In genomic region chr5:137938358-137939138, GRCh38 we compare ENCODE assay signal across 24 cellular contexts. TPM values are rescaled to one million over a fixed set of nuclear protein-coding genes. Genes with fewer than 3 reads are reported as not detected.
A peak's percentile ranks its signal among the peaks of the same experiment; 100 is the strongest.
DNase-seq lines count a peak whose midpoint lies in the region; ATAC-seq, FAIRE-seq and TF ChIP-seq lines count a peak whose summit lies in the region.
"Had no signal": no experiment of that assay in that cellular context is flagged by ENCODE, and none has a peak within 500 bp of the region (broad histone marks: within the 10 kb centered on the region; RNA-seq: fewer than 3 reads in every experiment).

No MANE protein-coding gene starts in this region.

- intact Hi-C loops in Caco-2 (cut with micrococcal nuclease; ENCODE audit: unreplicated experiment): no loop called here
- intact Hi-C loops in activated T-helper 1 cell treated with anti-CD3 and anti-CD28 coated beads, Interleukin-12 subunit alpha, Interleukin-12 subunit beta, Interleukin-2, Interleukin-4 antibody, amounts not matched to agents 30 ng/mL and 10 ng/mL and 1 ng/mL, durations not matched to agents 14 hours and 24 hours and 36 hours (cut with micrococcal nuclease): loop anchor here (2.0 to 5.0 kb wide), 2 partner anchors 46 to 58 kb away; no protein-coding TSS in a partner anchor
- intact Hi-C loops in CD4-positive, alpha-beta T cell (cut with DNase I, micrococcal nuclease): no loop called here

- H3K4me1 Mint-ChIP-seq in Caco-2 (ENCODE audit: low read depth, unreplicated experiment): no peaks in the 10 kb centered on the region
- H3K4me1 Mint-ChIP-seq in activated T-helper 1 cell treated with anti-CD3 and anti-CD28 coated beads, Interleukin-12 subunit alpha, Interleukin-12 subunit beta, Interleukin-2, Interleukin-4 antibody, amounts not matched to agents 30 ng/mL and 10 ng/mL and 1 ng/mL, durations not matched to agents 14 hours and 24 hours and 36 hours (ENCODE audit: low read depth): peaks cover 8% of the 10 kb centered on the region
- no peaks in the 10 kb centered on the region for H3K4me1 Mint-ChIP-seq in CD4-positive, alpha-beta T cell (ENCODE audit: low read depth)
- H3K4me1 Mint-ChIP-seq: GM23338 had no signal

- BruUV-seq in Caco-2 (replicated peaks; lab: Mats Ljungman, UMichigan): TSS peak; percentile 20

- no peak overlapping the region for H3K27ac ChIP-seq in CD4-positive, alpha-beta T cell (ENCODE audit: low read depth, low read length)
- H3K27ac ChIP-seq: 22Rv1; BLaER1 treated with 17β-estradiol and CSF1 and Interleukin-3, amounts not matched to agents 10 nM and 100 nM; heart left ventricle; skin epidermis had no signal

- no peak overlapping the region for H3K27ac Mint-ChIP-seq in Caco-2 (ENCODE audit: unreplicated experiment)
- H3K27ac Mint-ChIP-seq in activated T-helper 1 cell treated with anti-CD3 and anti-CD28 coated beads, Interleukin-12 subunit alpha, Interleukin-12 subunit beta, Interleukin-2, Interleukin-4 antibody, amounts not matched to agents 30 ng/mL and 10 ng/mL and 1 ng/mL, durations not matched to agents 14 hours and 24 hours and 36 hours: peak overlapping the region; percentile 35
- H3K27ac Mint-ChIP-seq in CD4-positive, alpha-beta T cell: no peak overlapping the region
- H3K27ac Mint-ChIP-seq: GM23338 had no signal

- no peaks in the 10 kb centered on the region for H3K4me1 ChIP-seq in Caco-2
- H3K4me1 ChIP-seq: BLaER1 treated with 17β-estradiol and CSF1 and Interleukin-3, amounts not matched to agents 10 nM and 100 nM had no signal

- H3K36me3 Mint-ChIP-seq in Caco-2 (ENCODE audit: insufficient read depth, unreplicated experiment): peaks cover 76% of the 10 kb centered on the region
- H3K36me3 Mint-ChIP-seq in activated T-helper 1 cell treated with anti-CD3 and anti-CD28 coated beads, Interleukin-12 subunit alpha, Interleukin-12 subunit beta, Interleukin-2, Interleukin-4 antibody, amounts not matched to agents 30 ng/mL and 10 ng/mL and 1 ng/mL, durations not matched to agents 14 hours and 24 hours and 36 hours (ENCODE audit: low read depth): peaks cover 40% of the 10 kb centered on the region
- H3K36me3 Mint-ChIP-seq in CD4-positive, alpha-beta T cell (ENCODE audit: low read depth): peaks cover 67% of the 10 kb centered on the region

- peak; percentile 77 to 78 for ATAC-seq in activated CD4-positive, CD25-positive, alpha-beta regulatory T cell treated with anti-CD3 and anti-CD28 coated beads, Interleukin-2, amount 50 U/mL, for 24 hours
- peak; percentile 34 for ATAC-seq in HG02588 (IDR thresholded peaks at IDR 0.05; ENCODE audit: unreplicated experiment)
- ATAC-seq in CD4-positive, alpha-beta T cell (ENCODE audit: poor library complexity): no peak
- ATAC-seq: GM23338, heart left ventricle had no signal

- FAIRE-seq in HTR-8/SVneo (lab: Jason Lieb, UNC): no peak
- FAIRE-seq: islet of Langerhans had no signal

- POLR2A ChIA-PET in Caco-2 (lab: Charles Lee): no interaction called here
- POLR2A ChIA-PET in CD4-positive, alpha-beta T cell (lab: Charles Lee): no interaction called here

- CTCF ChIA-PET in Caco-2 (lab: Charles Lee): no interaction called here
- CTCF ChIA-PET in CD4-positive, alpha-beta T cell (lab: Charles Lee): no interaction called here

- H3K27me3 ChIP-seq in Caco-2 (replicated peaks; ENCODE audit: control insufficient read depth, insufficient read depth, low read length): no peaks in the 10 kb centered on the region
- H3K27me3 ChIP-seq in CD4-positive, alpha-beta T cell (ENCODE audit: control insufficient read depth, insufficient read depth, low read length): no peaks in the 10 kb centered on the region
- H3K27me3 ChIP-seq: BLaER1 treated with 17β-estradiol and CSF1 and Interleukin-3, amounts not matched to agents 10 nM and 100 nM; heart left ventricle had no signal

- no peak overlapping the region for H3K4me3 ChIP-seq in Caco-2 (ENCODE audit: low read depth, low read length)
- H3K4me3 ChIP-seq: BLaER1 treated with 17β-estradiol and CSF1 and Interleukin-3, amounts not matched to agents 10 nM and 100 nM; GM23338; heart left ventricle; skin epidermis had no signal

- TF ChIP-seq CTCF in Caco-2 (IDR thresholded peaks at IDR 0.05; ENCODE audit: insufficient read depth in 1 of 2, low read depth in 1 of 2, low read length in 1 of 2, severe bottlenecking in 1 of 2, unreplicated experiment in 1 of 2): no peak
- no peak for TF ChIP-seq CTCF in CD4-positive, alpha-beta T cell (IDR thresholded peaks at IDR 0.05)

- no peak for DNase-seq in activated CD4-positive, CD25-positive, alpha-beta regulatory T cell treated with anti-CD3 and anti-CD28 coated beads, Interleukin-2, amount 50 U/mL, for 72 hours
- DNase-seq in Caco-2 (no peak), LoVo (ENCODE audit: low spot score) (no peak), HTR-8/SVneo (ENCODE audit: insufficient read length, low spot score) (no peak)
- DNase-seq in activated T-helper 1 cell treated with anti-CD3 and anti-CD28 coated beads, Interleukin-12 subunit alpha, Interleukin-12 subunit beta, Interleukin-2, Interleukin-4 antibody, amounts not matched to agents 30 ng/mL and 10 ng/mL and 1 ng/mL, durations not matched to agents 14 hours and 24 hours and 36 hours (ENCODE audit: low spot score): no peak
- no peak for DNase-seq in CD4-positive, alpha-beta T cell
- DNase-seq: heart left ventricle; IMR-90; naive B cell; NCI-H2029 treated with DMSO at 0.1 percent for 48 hours; NCI-H524; posterior cingulate gyrus; stimulated activated naive CD4-positive, alpha-beta T cell treated with Interleukin-2 at 50 U/mL for 16 hours; T1000 had no signal

- peaks cover 2% of the 10 kb centered on the region; the same call in 1 of the 2 replicates for H3K36me3 ChIP-seq in Caco-2 (ENCODE audit: control insufficient read depth, insufficient read depth, low read length)

- H3K4me3 Mint-ChIP-seq in Caco-2 (ENCODE audit: unreplicated experiment): no peak overlapping the region
- no peak overlapping the region for H3K4me3 Mint-ChIP-seq in activated T-helper 1 cell treated with anti-CD3 and anti-CD28 coated beads, Interleukin-12 subunit alpha, Interleukin-12 subunit beta, Interleukin-2, Interleukin-4 antibody, amounts not matched to agents 30 ng/mL and 10 ng/mL and 1 ng/mL, durations not matched to agents 14 hours and 24 hours and 36 hours
- no peak overlapping the region for H3K4me3 Mint-ChIP-seq in CD4-positive, alpha-beta T cell
- H3K4me3 Mint-ChIP-seq: GM23338, naive B cell had no signal

- H3K27me3 Mint-ChIP-seq in Caco-2 (ENCODE audit: insufficient read depth, unreplicated experiment): no peaks in the 10 kb centered on the region
- no peaks in the 10 kb centered on the region for H3K27me3 Mint-ChIP-seq in activated T-helper 1 cell treated with anti-CD3 and anti-CD28 coated beads, Interleukin-12 subunit alpha, Interleukin-12 subunit beta, Interleukin-2, Interleukin-4 antibody, amounts not matched to agents 30 ng/mL and 10 ng/mL and 1 ng/mL, durations not matched to agents 14 hours and 24 hours and 36 hours (ENCODE audit: insufficient read depth)
- H3K27me3 Mint-ChIP-seq in CD4-positive, alpha-beta T cell: no peaks in the 10 kb centered on the region
- H3K27me3 Mint-ChIP-seq: naive B cell had no signal

- H3K9me3 ChIP-seq in Caco-2: no peaks in the 10 kb centered on the region
- H3K9me3 ChIP-seq in CD4-positive, alpha-beta T cell (ENCODE audit: control insufficient read depth, low read length): no peaks in the 10 kb centered on the region
- H3K9me3 ChIP-seq: BLaER1 treated with 17β-estradiol and CSF1 and Interleukin-3, amounts not matched to agents 10 nM and 100 nM; heart left ventricle had no signal

- H3K9me3 Mint-ChIP-seq in Caco-2 (ENCODE audit: unreplicated experiment): no peaks in the 10 kb centered on the region
- no peaks in the 10 kb centered on the region for H3K9me3 Mint-ChIP-seq in activated T-helper 1 cell treated with anti-CD3 and anti-CD28 coated beads, Interleukin-12 subunit alpha, Interleukin-12 subunit beta, Interleukin-2, Interleukin-4 antibody, amounts not matched to agents 30 ng/mL and 10 ng/mL and 1 ng/mL, durations not matched to agents 14 hours and 24 hours and 36 hours
- H3K9me3 Mint-ChIP-seq in CD4-positive, alpha-beta T cell: no peaks in the 10 kb centered on the region
- H3K9me3 Mint-ChIP-seq: GM23338, naive B cell had no signal

RNA-seq across cellular contexts. Expression of gene PKD2L2, which starts 49.3 kb away (rescaled TPM):
- total RNA-seq in Caco-2 (2022): not detected in 2 replicates
- total RNA-seq in activated T-helper 1 cell treated with anti-CD3 and anti-CD28 coated beads, Interleukin-12 subunit alpha, Interleukin-12 subunit beta, Interleukin-2, Interleukin-4 antibody, amounts not matched to agents 30 ng/mL and 10 ng/mL and 1 ng/mL, durations not matched to agents 14 hours and 24 hours and 36 hours: not detected in 2 replicates
- not detected for total RNA-seq in CD4-positive, alpha-beta T cell
- total RNA-seq: activated CD8-positive, alpha-beta memory T cell treated with anti-CD3 and anti-CD28 coated beads for 36 hours; fibroblast of lung; GM23338; IMR-90; lung microvascular endothelial cell had no signal
